Comparison of ENCODE assay signal across 8 cellular contexts in genomic region chr6:33418690-33419291, GRCh38. TPM values are rescaled to one million over a fixed set of nuclear protein-coding genes. Genes with fewer than 3 reads are reported as not detected.
DNase-seq lines count a peak whose midpoint lies in the region; ATAC-seq and TF ChIP-seq lines count a peak whose summit lies in the region.

No MANE protein-coding gene starts in this region.

- peak overlapping the region; percentile 33 for H3K9ac ChIP-seq in H9 (ENCODE audit: extremely low read depth, insufficient read length, low read length)

- no peaks in the 10 kb centered on the region for H3K9me3 ChIP-seq in H9 (ENCODE audit: control insufficient read depth, low read depth, low read length)

- H3K27me3 Mint-ChIP-seq in H9 (ENCODE audit: low read depth) (peaks cover 1% of the 10 kb centered on the region), activated B cell treated with CpG ODN at 0.5 μM for 24 hours (no peaks in the 10 kb centered on the region)

- H3K27ac Mint-ChIP-seq in H9 (peak overlapping the region; percentile 98 to 100 (median 98)), activated B cell treated with CpG ODN at 0.5 μM for 24 hours (peak overlapping the region; percentile 96)

- H2BK12ac ChIP-seq in H9 (ENCODE audit: insufficient read length, low read depth, low read length): peak overlapping the region; percentile 55

- peak overlapping the region; percentile 68 for H3T11ph ChIP-seq in H9 (ENCODE audit: low read length)

- POLR2A ChIA-PET in activated B cell treated with CpG ODN at 0.5 μM for 24 hours (lab: Charles Lee): interaction anchor here (0.9 to 5.9 kb wide), 15 partner anchors 7 to 447 kb away, joined by 3 to 31 read pairs (median 7); partner anchors contain the start of genes B3GALT4, BAK1, PFDN6 and PHF1

- peak overlapping the region; percentile 6; the same call in 1 of the 2 replicates for H3K4ac ChIP-seq in H9 (ENCODE audit: low read depth, low read length)

- peaks cover 31 to 53% (median 51%) of the 10 kb centered on the region in 3 experiments; a peak in 6 of 7 replicates for H3K36me3 Mint-ChIP-seq in H9 (ENCODE audit: insufficient read depth in 1 of 3, low read depth in 3 of 3)
- H3K36me3 Mint-ChIP-seq in activated B cell treated with CpG ODN at 0.5 μM for 24 hours (ENCODE audit: low read depth): peaks cover 29% of the 10 kb centered on the region

- no peaks in the 10 kb centered on the region for H3K27me3 ChIP-seq in H9 (ENCODE audit: insufficient read depth, low read length)

- no peak overlapping the region for H3K23ac ChIP-seq in H9 (ENCODE audit: insufficient read length, low read depth, low read length)

- no peaks in the 10 kb centered on the region for H4K20me1 ChIP-seq in H9 (ENCODE audit: control insufficient read depth, insufficient read depth, insufficient read length)

- peak; percentile 8; the same call in 1 of the 3 replicates for TF ChIP-seq CTCF in H9 (conservative IDR thresholded peaks at IDR 0.05)
- TF ChIP-seq CTCF in activated B cell treated with CpG ODN at 0.5 μM for 24 hours (IDR thresholded peaks at IDR 0.05): no peak
- TF ChIP-seq CTCF in epithelial cell of proximal tubule (conservative IDR thresholded peaks at IDR 0.05; ENCODE audit: low read depth, low read length): no peak

- ATAC-seq in activated B cell treated with CpG ODN at 0.5 μM for 24 hours (ENCODE audit: low read depth) (no peak), GM18861 (IDR thresholded peaks at IDR 0.05; ENCODE audit: unreplicated experiment) (no peak)

- no peak overlapping the region for H2AFZ ChIP-seq in H9 (ENCODE audit: low read length)

- H2AK5ac ChIP-seq in H9 (ENCODE audit: insufficient read length, low read length): no peak overlapping the region

- peak overlapping the region; percentile 67 for H3K4me2 ChIP-seq in H9 (ENCODE audit: insufficient read depth, insufficient read length, low read length)

- H3K79me1 ChIP-seq in H9 (ENCODE audit: insufficient read depth, low read depth, low read length, poor library complexity, severe bottlenecking): peaks cover 3% of the 10 kb centered on the region

- H3K27ac ChIP-seq in H9 (ENCODE audit: insufficient read length, low read depth, low read length): peak overlapping the region; percentile 84

- H3K4me3 ChIP-seq in epithelial cell of proximal tubule (ENCODE audit: low read depth, low read length): peak overlapping the region; percentile 49

- peak overlapping the region; percentile 7 for H4K5ac ChIP-seq in H9 (ENCODE audit: insufficient read length, low read depth, low read length)

- peaks cover 12% of the 10 kb centered on the region; the same call in 1 of the 2 replicates for H3K79me2 ChIP-seq in H9 (ENCODE audit: insufficient read depth, low read length)

- CTCF ChIA-PET in activated B cell treated with CpG ODN at 0.5 μM for 24 hours (lab: Charles Lee): interaction anchor here (1.4 to 2.3 kb wide), 2 partner anchors 12 to 16 kb away, joined by 4 to 9 read pairs; no protein-coding TSS in a partner anchor

- peaks cover 21% of the 10 kb centered on the region for H3K23me2 ChIP-seq in H9 (ENCODE audit: insufficient read length, low read depth, low read length, poor library complexity, severe bottlenecking)

- H3K4me1 ChIP-seq in H9 (ENCODE audit: insufficient read depth, low read length): peaks cover 4% of the 10 kb centered on the region

- DNase-seq in H9: peak; percentile 56
- DNase-seq in activated B cell treated with CpG ODN at 0.5 μM for 24 hours: no peak
- DNase-seq in epithelial cell of proximal tubule (ENCODE audit: low read depth): no peak
- DNase-seq in posterior vena cava (ENCODE audit: low spot score): peak; percentile 25
- no peak for DNase-seq in GF-D8 (lab: John Stamatoyannopoulos, UW)
- DNase-seq in SIG-M5 (lab: John Stamatoyannopoulos, UW): no peak
- no peak for DNase-seq in NK-92 (lab: John Stamatoyannopoulos, UW; ENCODE audit: unreplicated experiment)

- H3K4me3 Mint-ChIP-seq in H9: peak overlapping the region; percentile 97 to 98
- peak overlapping the region; percentile 91 for H3K4me3 Mint-ChIP-seq in activated B cell treated with CpG ODN at 0.5 μM for 24 hours

- no peak overlapping the region for H4K8ac ChIP-seq in H9 (replicated peaks; ENCODE audit: insufficient read length, low read depth, low read length)

- no peak overlapping the region for H2BK120ac ChIP-seq in H9 (ENCODE audit: low read depth, low read length, poor library complexity, severe bottlenecking)

- H3K9me3 Mint-ChIP-seq in H9 (no peaks in the 10 kb centered on the region), activated B cell treated with CpG ODN at 0.5 μM for 24 hours (no peaks in the 10 kb centered on the region)

- no peak overlapping the region for H4K91ac ChIP-seq in H9 (ENCODE audit: insufficient read length, low read depth, low read length)

- H2BK20ac ChIP-seq in H9 (ENCODE audit: low read depth, low read length, poor library complexity, severe bottlenecking): no peak overlapping the region

- intact Hi-C loops in activated B cell treated with CpG ODN at 0.5 μM for 24 hours (cut with micrococcal nuclease) (loop anchor here (1.0 to 10.0 kb wide), 9 partner anchors 8 to 576 kb away; partner anchors contain the start of genes HLA-DOA, PSMB8, RXRB and SLC39A7), posterior vena cava (cut with DNase I) (no loop called here)

- H2BK15ac ChIP-seq in H9 (ENCODE audit: low read depth, low read length): no peak overlapping the region

- H3K14ac ChIP-seq in H9 (ENCODE audit: insufficient read depth, low read length): peak overlapping the region; percentile 39

- H3K56ac ChIP-seq in H9 (ENCODE audit: insufficient read length, low read depth, low read length): no peak overlapping the region

- peak overlapping the region; percentile 25 for H2BK5ac ChIP-seq in H9 (ENCODE audit: insufficient read length, low read length)

- H3K18ac ChIP-seq in H9 (ENCODE audit: insufficient read length, low read depth, low read length): peak overlapping the region; percentile 50

- WGBS in H9 (ENCODE audit: extremely low coverage, insufficient read length, low lambda C conversion rate): no CpG with 5 or more reads among the region's 8 CpGs

- H3K4me1 Mint-ChIP-seq in H9 (peaks cover 60 to 73% of the 10 kb centered on the region in 2 experiments), activated B cell treated with CpG ODN at 0.5 μM for 24 hours (peaks cover 60% of the 10 kb centered on the region)

RNA-seq across cellular contexts. Expression of gene CUTA, which starts 0.9 kb away (rescaled TPM):
- total RNA-seq in H9 (2021) (257 and 264 TPM in 2 replicates), activated B cell treated with CpG ODN at 0.5 μM for 24 hours (111 and 120 TPM in 2 replicates), epithelial cell of proximal tubule (206 and 273 TPM in 2 replicates), posterior vena cava (100 to 1,000 TPM; 107 to 110 TPM)

RNA-seq across cellular contexts. Expression of gene SYNGAP1, which starts 1.1 kb away (rescaled TPM):
- total RNA-seq in H9 (2021) (111 and 121 TPM in 2 replicates), activated B cell treated with CpG ODN at 0.5 μM for 24 hours (19.5 and 25.4 TPM in 2 replicates), epithelial cell of proximal tubule (0.87 and 2.3 TPM in 2 replicates), posterior vena cava (10 to 100 TPM; 15.4 to 19.3 TPM)

RNA-seq across cellular contexts. Expression of gene PHF1, which starts 8.0 kb away (rescaled TPM):
- total RNA-seq in H9 (2021): 49.8 and 56.8 TPM in 2 replicates
- 76.0 and 83.4 TPM in 2 replicates for total RNA-seq in activated B cell treated with CpG ODN at 0.5 μM for 24 hours
- 20.7 and 25.4 TPM in 2 replicates for total RNA-seq in epithelial cell of proximal tubule
- 10 to 100 TPM; 46.3 to 67.6 TPM for total RNA-seq in posterior vena cava

RNA-seq across cellular contexts. Expression of gene KIFC1, which starts 27.2 kb away (rescaled TPM):
- 73.1 and 73.8 TPM in 2 replicates for total RNA-seq in H9 (2021)
- 1.9 and 2.2 TPM in 2 replicates for total RNA-seq in activated B cell treated with CpG ODN at 0.5 μM for 24 hours
- 117 and 126 TPM in 2 replicates for total RNA-seq in epithelial cell of proximal tubule
- 1 to 10 TPM in 1 of 2 donors, under 1 TPM in 1; 0.29 to 1.0 TPM for total RNA-seq in posterior vena cava

RNA-seq across cellular contexts. Expression of gene ZBTB9, which starts 35.6 kb away (rescaled TPM):
- total RNA-seq in H9 (2021): 48.1 and 53.1 TPM in 2 replicates
- total RNA-seq in activated B cell treated with CpG ODN at 0.5 μM for 24 hours: 10.7 and 12.5 TPM in 2 replicates
- 4.3 and 4.6 TPM in 2 replicates for total RNA-seq in epithelial cell of proximal tubule
- 1 to 10 TPM; 3.9 to 5.0 TPM for total RNA-seq in posterior vena cava

Comparison
In these comparisons a context has a peak if more than half of its experiments do, and no peak if none do; other contexts are left out.
1. DNase-seq: peak in H9 (single experiment) and posterior vena cava (single experiment); none in activated B cell treated with CpG ODN at 0.5 μM for 24 hours (single experiment), epithelial cell of proximal tubule (single experiment), GF-D8 (single experiment), SIG-M5 (single experiment) and NK-92 (single experiment).